In the genomic region with DNA sequence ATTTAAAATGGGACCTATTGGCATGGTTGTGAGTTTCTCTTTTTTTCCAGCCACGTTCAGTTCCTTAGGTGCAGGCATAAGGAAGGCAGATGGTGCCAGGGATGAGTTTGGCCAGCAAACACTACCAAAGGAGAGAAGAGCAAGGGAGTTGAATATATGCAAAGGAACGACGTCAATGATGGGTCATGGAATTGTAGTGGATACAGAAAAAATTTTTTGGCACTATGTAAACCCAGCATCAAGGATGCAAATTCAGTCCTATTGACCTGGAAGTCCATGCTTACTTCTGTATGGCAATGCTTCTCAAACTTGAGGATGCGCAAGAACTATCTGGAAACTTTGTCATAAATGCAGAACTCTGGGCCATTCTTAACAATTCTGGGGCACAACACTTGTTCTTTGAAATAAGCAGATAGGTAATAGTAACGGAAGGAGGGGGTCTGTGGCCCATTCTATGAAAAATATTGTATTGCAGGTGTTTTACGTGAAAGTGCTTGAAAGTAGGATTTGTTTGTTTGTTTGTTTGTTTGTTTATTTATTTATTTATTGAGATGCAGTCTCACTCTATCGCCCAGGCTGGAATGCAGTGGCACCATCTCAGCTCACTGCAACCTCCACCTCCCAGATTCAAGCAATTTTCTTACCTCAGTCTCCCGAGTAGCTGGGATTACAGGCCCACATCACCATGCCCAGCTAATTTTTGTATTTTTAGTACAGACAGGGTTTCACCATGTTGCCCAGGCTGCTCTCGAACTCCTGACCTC, we compare ENCODE assay signal across 1 cellular context.
TF ChIP-seq lines count a peak whose summit lies in the region.

No MANE protein-coding gene starts in this region.

TF ChIP-seq in HepG2, 621 proteins besides CTCF, POLR2A, EP300 and RAD21 (continued from another document and continues in another):
- TF ChIP-seq ZBTB49 (CRISPR knock-in tag; IDR thresholded peaks at IDR 0.05; ENCODE audit: borderline replicate concordance) (no peak), TAF1 (CRISPR knock-in tag; IDR thresholded peaks at IDR 0.05) (no peak), CCDC6 (CRISPR knock-in tag; IDR thresholded peaks at IDR 0.05) (0 out of 2 replicates have a peak, but pooled peaks have one; percentile 18), EHMT2 (IDR thresholded peaks at IDR 0.05; ENCODE audit: borderline replicate concordance, low read depth, low read length) (no peak), MED8 (CRISPR knock-in tag; IDR thresholded peaks at IDR 0.05; ENCODE audit: insufficient replicate concordance) (no peak), ZNF383 (CRISPR knock-in tag; IDR thresholded peaks at IDR 0.05; ENCODE audit: borderline replicate concordance) (no peak), POLR2G (IDR thresholded peaks at IDR 0.05; ENCODE audit: low read depth, low read length) (0 out of 2 replicates have a peak, but pooled peaks have one; percentile 47), KAT2B (IDR thresholded peaks at IDR 0.05; ENCODE audit: borderline replicate concordance, low read depth, low read length) (no peak), ZNF282 (IDR thresholded peaks at IDR 0.05; ENCODE audit: partially characterized antibody) (no peak), TSC22D2 (CRISPR knock-in tag; IDR thresholded peaks at IDR 0.05; ENCODE audit: borderline replicate concordance) (0 out of 2 replicates have a peak, but pooled peaks have one; percentile 31), POLR2AphosphoS5 (IDR thresholded peaks at IDR 0.05; ENCODE audit: low read depth, low read length) (peak; percentile 48), ETV5 (CRISPR knock-in tag; IDR thresholded peaks at IDR 0.05; ENCODE audit: borderline replicate concordance) (no peak), BCL6 (CRISPR knock-in tag; IDR thresholded peaks at IDR 0.05) (0 out of 2 replicates have a peak, but pooled peaks have one; percentile 22), ZNF761 (CRISPR knock-in tag; conservative IDR thresholded peaks at IDR 0.05) (no peak), AGO2 (optimal IDR thresholded peaks at IDR 0.05; ENCODE audit: low read depth, low read length) (peak; percentile 91), SIN3A (IDR thresholded peaks at IDR 0.05; ENCODE audit: borderline replicate concordance, low read depth, low read length) (no peak), MIXL1 (CRISPR knock-in tag; IDR thresholded peaks at IDR 0.05) (no peak), TEAD2 (CRISPR knock-in tag; IDR thresholded peaks at IDR 0.05) (no peak), RBM22 (optimal IDR thresholded peaks at IDR 0.05; ENCODE audit: low read length) (peak; percentile 94), ZGPAT (CRISPR knock-in tag; IDR thresholded peaks at IDR 0.05) (peak; percentile 5; the same call in 1 of the 2 replicates), FOXP1 (IDR thresholded peaks at IDR 0.05) (peak; percentile 63; the same call in 1 of the 2 replicates), FOXP1 (CRISPR knock-in tag; IDR thresholded peaks at IDR 0.05) (no peak), GFI1 (CRISPR knock-in tag; IDR thresholded peaks at IDR 0.05; ENCODE audit: borderline replicate concordance) (0 out of 2 replicates have a peak, but pooled peaks have one; percentile 28), JUNB (CRISPR knock-in tag; IDR thresholded peaks at IDR 0.05; ENCODE audit: borderline replicate concordance) (peak; percentile 65), KLF11 (CRISPR knock-in tag; IDR thresholded peaks at IDR 0.05) (no peak), CBX5 (CRISPR knock-in tag; IDR thresholded peaks at IDR 0.05; ENCODE audit: borderline replicate concordance) (no peak), POGZ (CRISPR knock-in tag; IDR thresholded peaks at IDR 0.05) (no peak), HOXD1 (CRISPR knock-in tag; IDR thresholded peaks at IDR 0.05) (no peak), CSRNP2 (CRISPR knock-in tag; conservative IDR thresholded peaks at IDR 0.05; ENCODE audit: low read depth) (0 out of 2 replicates have a peak, but pooled peaks have one; percentile 31), NCOA5 (CRISPR knock-in tag; IDR thresholded peaks at IDR 0.05) (no peak), ZNF720 (CRISPR knock-in tag; IDR thresholded peaks at IDR 0.05) (no peak), ZUFSP (CRISPR knock-in tag; IDR thresholded peaks at IDR 0.05; ENCODE audit: borderline replicate concordance) (no peak), TBP (CRISPR knock-in tag; IDR thresholded peaks at IDR 0.05) (no peak)
- TF ChIP-seq, protein P1, sequence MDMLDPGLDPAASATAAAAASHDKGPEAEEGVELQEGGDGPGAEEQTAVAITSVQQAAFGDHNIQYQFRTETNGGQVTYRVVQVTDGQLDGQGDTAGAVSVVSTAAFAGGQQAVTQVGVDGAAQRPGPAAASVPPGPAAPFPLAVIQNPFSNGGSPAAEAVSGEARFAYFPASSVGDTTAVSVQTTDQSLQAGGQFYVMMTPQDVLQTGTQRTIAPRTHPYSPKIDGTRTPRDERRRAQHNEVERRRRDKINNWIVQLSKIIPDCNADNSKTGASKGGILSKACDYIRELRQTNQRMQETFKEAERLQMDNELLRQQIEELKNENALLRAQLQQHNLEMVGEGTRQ (IDR thresholded peaks at IDR 0.05; ENCODE audit: low read depth, low read length) = no peak
- TF ChIP-seq, protein P1 (CRISPR knock-in tag; IDR thresholded peaks at IDR 0.05; ENCODE audit: borderline replicate concordance) = no peak
- TF ChIP-seq, protein P2, sequence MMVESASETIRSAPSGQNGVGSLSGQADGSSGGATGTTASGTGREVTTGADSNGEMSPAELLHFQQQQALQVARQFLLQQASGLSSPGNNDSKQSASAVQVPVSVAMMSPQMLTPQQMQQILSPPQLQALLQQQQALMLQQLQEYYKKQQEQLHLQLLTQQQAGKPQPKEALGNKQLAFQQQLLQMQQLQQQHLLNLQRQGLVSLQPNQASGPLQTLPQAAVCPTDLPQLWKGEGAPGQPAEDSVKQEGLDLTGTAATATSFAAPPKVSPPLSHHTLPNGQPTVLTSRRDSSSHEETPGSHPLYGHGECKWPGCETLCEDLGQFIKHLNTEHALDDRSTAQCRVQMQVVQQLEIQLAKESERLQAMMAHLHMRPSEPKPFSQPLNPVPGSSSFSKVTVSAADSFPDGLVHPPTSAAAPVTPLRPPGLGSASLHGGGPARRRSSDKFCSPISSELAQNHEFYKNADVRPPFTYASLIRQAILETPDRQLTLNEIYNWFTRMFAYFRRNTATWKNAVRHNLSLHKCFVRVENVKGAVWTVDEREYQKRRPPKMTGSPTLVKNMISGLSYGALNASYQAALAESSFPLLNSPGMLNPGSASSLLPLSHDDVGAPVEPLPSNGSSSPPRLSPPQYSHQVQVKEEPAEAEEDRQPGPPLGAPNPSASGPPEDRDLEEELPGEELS (CRISPR knock-in tag; IDR thresholded peaks at IDR 0.05) = peak; percentile 60; the same call in 1 of the 2 replicates
- TF ChIP-seq, protein P3, sequence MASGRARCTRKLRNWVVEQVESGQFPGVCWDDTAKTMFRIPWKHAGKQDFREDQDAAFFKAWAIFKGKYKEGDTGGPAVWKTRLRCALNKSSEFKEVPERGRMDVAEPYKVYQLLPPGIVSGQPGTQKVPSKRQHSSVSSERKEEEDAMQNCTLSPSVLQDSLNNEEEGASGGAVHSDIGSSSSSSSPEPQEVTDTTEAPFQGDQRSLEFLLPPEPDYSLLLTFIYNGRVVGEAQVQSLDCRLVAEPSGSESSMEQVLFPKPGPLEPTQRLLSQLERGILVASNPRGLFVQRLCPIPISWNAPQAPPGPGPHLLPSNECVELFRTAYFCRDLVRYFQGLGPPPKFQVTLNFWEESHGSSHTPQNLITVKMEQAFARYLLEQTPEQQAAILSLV (CRISPR knock-in tag; IDR thresholded peaks at IDR 0.05; ENCODE audit: borderline replicate concordance) = no peak
- TF ChIP-seq, protein P4, sequence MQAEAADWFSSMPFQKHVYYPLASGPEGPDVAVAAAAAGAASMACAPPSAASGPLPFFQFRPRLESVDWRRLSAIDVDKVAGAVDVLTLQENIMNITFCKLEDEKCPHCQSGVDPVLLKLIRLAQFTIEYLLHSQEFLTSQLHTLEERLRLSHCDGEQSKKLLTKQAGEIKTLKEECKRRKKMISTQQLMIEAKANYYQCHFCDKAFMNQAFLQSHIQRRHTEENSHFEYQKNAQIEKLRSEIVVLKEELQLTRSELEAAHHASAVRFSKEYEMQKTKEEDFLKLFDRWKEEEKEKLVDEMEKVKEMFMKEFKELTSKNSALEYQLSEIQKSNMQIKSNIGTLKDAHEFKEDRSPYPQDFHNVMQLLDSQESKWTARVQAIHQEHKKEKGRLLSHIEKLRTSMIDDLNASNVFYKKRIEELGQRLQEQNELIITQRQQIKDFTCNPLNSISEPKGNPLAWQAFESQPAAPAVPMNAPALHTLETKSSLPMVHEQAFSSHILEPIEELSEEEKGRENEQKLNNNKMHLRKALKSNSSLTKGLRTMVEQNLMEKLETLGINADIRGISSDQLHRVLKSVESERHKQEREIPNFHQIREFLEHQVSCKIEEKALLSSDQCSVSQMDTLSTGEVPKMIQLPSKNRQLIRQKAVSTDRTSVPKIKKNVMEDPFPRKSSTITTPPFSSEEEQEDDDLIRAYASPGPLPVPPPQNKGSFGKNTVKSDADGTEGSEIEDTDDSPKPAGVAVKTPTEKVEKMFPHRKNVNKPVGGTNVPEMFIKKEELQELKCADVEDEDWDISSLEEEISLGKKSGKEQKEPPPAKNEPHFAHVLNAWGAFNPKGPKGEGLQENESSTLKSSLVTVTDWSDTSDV (CRISPR knock-in tag; IDR thresholded peaks at IDR 0.05) = no peak
- TF ChIP-seq, protein P5, sequence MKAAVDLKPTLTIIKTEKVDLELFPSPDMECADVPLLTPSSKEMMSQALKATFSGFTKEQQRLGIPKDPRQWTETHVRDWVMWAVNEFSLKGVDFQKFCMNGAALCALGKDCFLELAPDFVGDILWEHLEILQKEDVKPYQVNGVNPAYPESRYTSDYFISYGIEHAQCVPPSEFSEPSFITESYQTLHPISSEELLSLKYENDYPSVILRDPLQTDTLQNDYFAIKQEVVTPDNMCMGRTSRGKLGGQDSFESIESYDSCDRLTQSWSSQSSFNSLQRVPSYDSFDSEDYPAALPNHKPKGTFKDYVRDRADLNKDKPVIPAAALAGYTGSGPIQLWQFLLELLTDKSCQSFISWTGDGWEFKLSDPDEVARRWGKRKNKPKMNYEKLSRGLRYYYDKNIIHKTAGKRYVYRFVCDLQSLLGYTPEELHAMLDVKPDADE (CRISPR knock-in tag; IDR thresholded peaks at IDR 0.05) = no peak
- TF ChIP-seq, protein P6, sequence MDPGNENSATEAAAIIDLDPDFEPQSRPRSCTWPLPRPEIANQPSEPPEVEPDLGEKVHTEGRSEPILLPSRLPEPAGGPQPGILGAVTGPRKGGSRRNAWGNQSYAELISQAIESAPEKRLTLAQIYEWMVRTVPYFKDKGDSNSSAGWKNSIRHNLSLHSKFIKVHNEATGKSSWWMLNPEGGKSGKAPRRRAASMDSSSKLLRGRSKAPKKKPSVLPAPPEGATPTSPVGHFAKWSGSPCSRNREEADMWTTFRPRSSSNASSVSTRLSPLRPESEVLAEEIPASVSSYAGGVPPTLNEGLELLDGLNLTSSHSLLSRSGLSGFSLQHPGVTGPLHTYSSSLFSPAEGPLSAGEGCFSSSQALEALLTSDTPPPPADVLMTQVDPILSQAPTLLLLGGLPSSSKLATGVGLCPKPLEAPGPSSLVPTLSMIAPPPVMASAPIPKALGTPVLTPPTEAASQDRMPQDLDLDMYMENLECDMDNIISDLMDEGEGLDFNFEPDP (CRISPR knock-in tag; conservative IDR thresholded peaks at IDR 0.05) = 0 out of 2 replicates have a peak, but pooled peaks have one; percentile 10
